19 cellular contexts compared by ENCODE assay signal in the genomic region with DNA sequence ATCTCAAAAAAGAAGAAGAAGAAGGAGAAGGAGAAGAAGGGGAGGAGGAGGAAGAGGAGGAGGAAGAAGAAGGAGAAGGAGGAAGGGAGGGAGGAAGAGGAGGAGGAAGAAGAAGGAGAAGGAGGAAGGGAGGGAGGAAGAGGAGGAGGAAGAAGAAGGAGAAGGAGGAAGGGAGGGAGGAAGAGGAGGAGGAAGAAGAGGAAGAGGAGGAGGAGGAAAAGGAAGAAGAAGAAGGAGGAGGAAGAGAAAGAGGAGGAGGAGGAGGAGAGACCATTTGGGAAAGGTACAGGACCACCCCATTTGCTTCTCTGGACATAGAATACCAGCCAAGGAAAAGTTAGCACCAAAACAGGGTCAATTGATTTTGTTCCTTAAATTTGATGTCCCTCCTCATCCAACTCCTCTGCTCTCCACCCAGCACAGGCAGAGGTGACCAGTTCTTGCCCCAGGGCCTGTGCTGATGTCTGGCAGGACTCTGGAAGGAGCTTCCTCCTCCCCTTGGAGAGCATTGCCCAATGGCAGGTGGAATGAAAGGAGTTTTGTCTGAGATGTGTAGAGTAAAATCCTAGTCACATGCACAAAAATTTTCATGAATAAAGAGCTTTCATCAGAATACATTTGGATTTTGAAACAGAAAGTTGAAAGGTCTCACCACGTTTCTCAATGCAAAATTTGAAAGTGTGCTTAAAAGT.
A peak's percentile ranks its signal among the peaks of the same experiment; 100 is the strongest.
DNase-seq lines count a peak whose midpoint lies in the region; ATAC-seq and TF ChIP-seq lines count a peak whose summit lies in the region.
"Had no signal": no experiment of that assay in that cellular context is flagged by ENCODE, and none has a peak within 500 bp of the region (broad histone marks: within the 10 kb centered on the region; RNA-seq: fewer than 3 reads in every experiment).

No MANE protein-coding gene starts in this region.

- DNase-seq in CD14-positive monocyte (ENCODE audit: low spot score) (no peak), WERI-Rb-1 (no peak), foreskin keratinocyte (peak in 1 of 2 donors; percentile 38), foreskin fibroblast (no peak), DMS53 (lab: John Stamatoyannopoulos, UW) (no peak)
- DNase-seq in activated CD8-positive, alpha-beta T cell treated with anti-CD3 and anti-CD28 coated beads for 36 hours = no peak
- DNase-seq: CD4-positive, CD25-positive, alpha-beta regulatory T cell; DND-41; GDM1; GOT3; MG63; NCI-H1092; NCI-H1694 treated with DMSO at 0.1 percent for 48 hours; NCI-H2107; SJCRH30 had no signal

- CTCF ChIA-PET in HEK293 (lab: Yijun Ruan, JAX) = no interaction called here
- CTCF ChIA-PET in activated CD8-positive, alpha-beta T cell treated with anti-CD3 and anti-CD28 coated beads for 36 hours (lab: Charles Lee) = no interaction called here

- H3K27me3 ChIP-seq in WERI-Rb-1 (ENCODE audit: insufficient read depth, low read depth, severe bottlenecking) = no peaks in the 10 kb centered on the region
- H3K27me3 ChIP-seq in foreskin keratinocyte = no peaks in the 10 kb centered on the region
- H3K27me3 ChIP-seq: SJCRH30 had no signal

- intact Hi-C loops in CD14-positive monocyte (cut with micrococcal nuclease) = no loop called here
- intact Hi-C loops in activated CD8-positive, alpha-beta T cell treated with anti-CD3 and anti-CD28 coated beads for 36 hours (cut with micrococcal nuclease) = no loop called here

- peak; percentile 34 for ATAC-seq in foreskin keratinocyte
- ATAC-seq in activated CD8-positive, alpha-beta T cell treated with anti-CD3 and anti-CD28 coated beads for 36 hours = no peak
- ATAC-seq: GM12878 had no signal

- H3K9me3 Mint-ChIP-seq in CD14-positive monocyte = peaks cover 0 to 5% (median 0%) of the 10 kb centered on the region in 7 donors
- H3K9me3 Mint-ChIP-seq in activated CD8-positive, alpha-beta T cell treated with anti-CD3 and anti-CD28 coated beads for 36 hours = no peaks in the 10 kb centered on the region

- no peaks in the 10 kb centered on the region for H3K36me3 ChIP-seq in HEK293 (ENCODE audit: control insufficient read depth in 2 of 2, insufficient read depth in 1 of 2, low read length in 2 of 2)
- H3K36me3 ChIP-seq in WERI-Rb-1 = no peaks in the 10 kb centered on the region
- H3K36me3 ChIP-seq: MG63, SJCRH30 had no signal

- no peak overlapping the region for H3K4me3 Mint-ChIP-seq in CD14-positive monocyte
- H3K4me3 Mint-ChIP-seq in activated CD8-positive, alpha-beta T cell treated with anti-CD3 and anti-CD28 coated beads for 36 hours = no peak overlapping the region
- H3K4me3 Mint-ChIP-seq: CD4-positive, CD25-positive, alpha-beta regulatory T cell had no signal

- H3K9me3 ChIP-seq in HEK293 (ENCODE audit: control insufficient read depth, insufficient read depth, low read depth, low read length) (no peaks in the 10 kb centered on the region), WERI-Rb-1 (ENCODE audit: severe bottlenecking) (peaks cover 1% of the 10 kb centered on the region)
- H3K9me3 ChIP-seq: MG63, SJCRH30 had no signal

- no peak overlapping the region for H3K27ac ChIP-seq in HEK293 (ENCODE audit: extremely low read depth, low read depth, low read length)
- H3K27ac ChIP-seq in WERI-Rb-1 = peak overlapping the region; percentile 67
- no peak overlapping the region for H3K27ac ChIP-seq in foreskin keratinocyte
- H3K27ac ChIP-seq: KMS-11, RWPE1, SJCRH30 had no signal

- POLR2A ChIA-PET in HEK293 (lab: Yijun Ruan, JAX) = no interaction called here
- POLR2A ChIA-PET in activated CD8-positive, alpha-beta T cell treated with anti-CD3 and anti-CD28 coated beads for 36 hours (lab: Charles Lee) = no interaction called here

- H3K27me3 Mint-ChIP-seq in CD14-positive monocyte (ENCODE audit: low read depth in 3 of 3) = no peaks in the 10 kb centered on the region
- H3K27me3 Mint-ChIP-seq in activated CD8-positive, alpha-beta T cell treated with anti-CD3 and anti-CD28 coated beads for 36 hours = peaks cover 1% of the 10 kb centered on the region

- H3K4me1 Mint-ChIP-seq in CD14-positive monocyte = peaks cover 10% of the 10 kb centered on the region
- H3K4me1 Mint-ChIP-seq in activated CD8-positive, alpha-beta T cell treated with anti-CD3 and anti-CD28 coated beads for 36 hours (ENCODE audit: low read depth) = no peaks in the 10 kb centered on the region

- H3K27ac Mint-ChIP-seq in CD14-positive monocyte = peak overlapping the region in 6 of 7 donors; percentile 30 to 87 (median 70)
- no peak overlapping the region for H3K27ac Mint-ChIP-seq in activated CD8-positive, alpha-beta T cell treated with anti-CD3 and anti-CD28 coated beads for 36 hours
- H3K27ac Mint-ChIP-seq: CD4-positive, CD25-positive, alpha-beta regulatory T cell had no signal

- H3K4me1 ChIP-seq in HEK293 (ENCODE audit: control insufficient read depth, insufficient read depth, low read length) (no peaks in the 10 kb centered on the region), foreskin keratinocyte (no peaks in the 10 kb centered on the region)
- H3K4me1 ChIP-seq: SJCRH30 had no signal

- H3K4me3 ChIP-seq in HEK293 (ENCODE audit: low read depth, low read length) = no peak overlapping the region
- no peak overlapping the region for H3K4me3 ChIP-seq in WERI-Rb-1 (ENCODE audit: low read depth, low read length)
- no peak overlapping the region for H3K4me3 ChIP-seq in foreskin fibroblast (ENCODE audit: low read depth in 1 of 2, low read length in 2 of 2)
- H3K4me3 ChIP-seq: GM12878, MG63, SJCRH30 had no signal

- TF ChIP-seq CTCF in CD14-positive monocyte (IDR thresholded peaks at IDR 0.05) = no peak
- no peak for TF ChIP-seq CTCF in HEK293 (tag by site-specific recombination; IDR thresholded peaks at IDR 0.05)
- TF ChIP-seq CTCF in WERI-Rb-1 (IDR thresholded peaks at IDR 0.05; ENCODE audit: low read depth, low read length) = no peak
- no peak for TF ChIP-seq CTCF in foreskin keratinocyte (conservative IDR thresholded peaks at IDR 0.05)
- TF ChIP-seq CTCF in foreskin fibroblast (IDR thresholded peaks at IDR 0.05; ENCODE audit: low read depth, low read length) = no peak
- TF ChIP-seq CTCF in activated CD8-positive, alpha-beta T cell treated with anti-CD3 and anti-CD28 coated beads for 36 hours (IDR thresholded peaks at IDR 0.05) = no peak

- H3K36me3 Mint-ChIP-seq in CD14-positive monocyte = peaks cover 9 to 29% of the 10 kb centered on the region in 2 donors
- no peaks in the 10 kb centered on the region for H3K36me3 Mint-ChIP-seq in activated CD8-positive, alpha-beta T cell treated with anti-CD3 and anti-CD28 coated beads for 36 hours (ENCODE audit: low read depth)
- H3K36me3 Mint-ChIP-seq: CD4-positive, CD25-positive, alpha-beta regulatory T cell had no signal

TF ChIP-seq in HEK293, 187 proteins besides CTCF, POLR2A, EP300 and RAD21 (continues in another document):
- TF ChIP-seq FEZF1 (tag by site-specific recombination; IDR thresholded peaks at IDR 0.05) (no peak), ZNF366 (tag by site-specific recombination; conservative IDR thresholded peaks at IDR 0.05) (peak; percentile 47; the same call in 1 of the 2 replicates), EGR2 (tag by site-specific recombination; IDR thresholded peaks at IDR 0.05; ENCODE audit: low read depth) (peak; percentile 23; the same call in 1 of the 2 replicates), KLF10 (tag by site-specific recombination; IDR thresholded peaks at IDR 0.05) (no peak), KLF9 (tag by site-specific recombination; IDR thresholded peaks at IDR 0.05; ENCODE audit: low read depth) (no peak)
- TF ChIP-seq, protein P1, sequence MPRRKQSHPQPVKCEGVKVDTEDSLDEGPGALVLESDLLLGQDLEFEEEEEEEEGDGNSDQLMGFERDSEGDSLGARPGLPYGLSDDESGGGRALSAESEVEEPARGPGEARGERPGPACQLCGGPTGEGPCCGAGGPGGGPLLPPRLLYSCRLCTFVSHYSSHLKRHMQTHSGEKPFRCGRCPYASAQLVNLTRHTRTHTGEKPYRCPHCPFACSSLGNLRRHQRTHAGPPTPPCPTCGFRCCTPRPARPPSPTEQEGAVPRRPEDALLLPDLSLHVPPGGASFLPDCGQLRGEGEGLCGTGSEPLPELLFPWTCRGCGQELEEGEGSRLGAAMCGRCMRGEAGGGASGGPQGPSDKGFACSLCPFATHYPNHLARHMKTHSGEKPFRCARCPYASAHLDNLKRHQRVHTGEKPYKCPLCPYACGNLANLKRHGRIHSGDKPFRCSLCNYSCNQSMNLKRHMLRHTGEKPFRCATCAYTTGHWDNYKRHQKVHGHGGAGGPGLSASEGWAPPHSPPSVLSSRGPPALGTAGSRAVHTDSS (tag by site-specific recombination; IDR thresholded peaks at IDR 0.05) = peak; percentile 95
- TF ChIP-seq, protein P2, sequence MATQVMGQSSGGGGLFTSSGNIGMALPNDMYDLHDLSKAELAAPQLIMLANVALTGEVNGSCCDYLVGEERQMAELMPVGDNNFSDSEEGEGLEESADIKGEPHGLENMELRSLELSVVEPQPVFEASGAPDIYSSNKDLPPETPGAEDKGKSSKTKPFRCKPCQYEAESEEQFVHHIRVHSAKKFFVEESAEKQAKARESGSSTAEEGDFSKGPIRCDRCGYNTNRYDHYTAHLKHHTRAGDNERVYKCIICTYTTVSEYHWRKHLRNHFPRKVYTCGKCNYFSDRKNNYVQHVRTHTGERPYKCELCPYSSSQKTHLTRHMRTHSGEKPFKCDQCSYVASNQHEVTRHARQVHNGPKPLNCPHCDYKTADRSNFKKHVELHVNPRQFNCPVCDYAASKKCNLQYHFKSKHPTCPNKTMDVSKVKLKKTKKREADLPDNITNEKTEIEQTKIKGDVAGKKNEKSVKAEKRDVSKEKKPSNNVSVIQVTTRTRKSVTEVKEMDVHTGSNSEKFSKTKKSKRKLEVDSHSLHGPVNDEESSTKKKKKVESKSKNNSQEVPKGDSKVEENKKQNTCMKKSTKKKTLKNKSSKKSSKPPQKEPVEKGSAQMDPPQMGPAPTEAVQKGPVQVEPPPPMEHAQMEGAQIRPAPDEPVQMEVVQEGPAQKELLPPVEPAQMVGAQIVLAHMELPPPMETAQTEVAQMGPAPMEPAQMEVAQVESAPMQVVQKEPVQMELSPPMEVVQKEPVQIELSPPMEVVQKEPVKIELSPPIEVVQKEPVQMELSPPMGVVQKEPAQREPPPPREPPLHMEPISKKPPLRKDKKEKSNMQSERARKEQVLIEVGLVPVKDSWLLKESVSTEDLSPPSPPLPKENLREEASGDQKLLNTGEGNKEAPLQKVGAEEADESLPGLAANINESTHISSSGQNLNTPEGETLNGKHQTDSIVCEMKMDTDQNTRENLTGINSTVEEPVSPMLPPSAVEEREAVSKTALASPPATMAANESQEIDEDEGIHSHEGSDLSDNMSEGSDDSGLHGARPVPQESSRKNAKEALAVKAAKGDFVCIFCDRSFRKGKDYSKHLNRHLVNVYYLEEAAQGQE (tag by site-specific recombination; IDR thresholded peaks at IDR 0.05) = no peak
